Comparison of ENCODE assay signal across 1 cellular context in the genomic region with DNA sequence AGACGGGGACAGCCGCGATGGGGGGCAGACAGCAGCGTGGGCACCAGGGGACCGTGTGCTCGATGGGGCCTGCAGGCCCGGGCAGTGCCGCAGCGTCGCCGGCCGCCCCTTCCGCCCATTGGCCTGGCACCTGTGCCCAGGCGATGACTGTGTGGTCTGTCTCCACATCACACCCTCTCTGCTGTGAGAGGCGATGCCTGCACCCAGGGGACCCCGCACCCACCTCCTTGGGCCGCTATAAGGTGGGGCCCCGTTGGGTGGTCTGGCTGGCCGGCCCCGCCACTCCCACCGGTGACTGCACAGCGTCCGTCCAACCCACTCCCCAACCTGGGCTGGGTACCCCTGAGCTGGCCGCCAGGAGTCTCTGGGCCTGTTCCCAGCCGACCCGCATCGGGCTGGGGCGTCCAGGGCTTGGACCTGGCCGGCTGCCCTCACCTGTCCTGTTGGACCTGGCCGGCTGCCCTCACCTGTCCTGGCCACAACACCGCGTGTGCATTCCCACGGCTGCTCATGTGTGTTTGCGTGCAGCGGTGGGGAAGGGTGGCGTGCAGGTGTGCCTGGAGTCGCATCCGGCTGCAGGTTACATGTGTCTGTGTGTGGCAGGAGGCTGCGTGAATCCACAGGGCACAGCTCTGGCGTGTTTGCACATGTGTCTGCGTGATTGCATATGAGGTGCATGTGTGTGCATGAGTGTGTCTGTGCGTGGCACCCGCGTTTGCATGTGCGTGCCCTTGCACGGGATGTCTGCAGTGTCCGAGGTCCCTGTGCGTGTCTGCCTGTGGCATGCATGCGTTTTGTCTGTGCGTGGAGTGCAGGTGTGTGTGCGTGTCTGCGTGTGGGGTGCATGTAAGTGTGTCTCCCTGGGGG.
TF ChIP-seq lines count a peak whose summit lies in the region.

No MANE protein-coding gene starts in this region.

TF ChIP-seq in H1, 55 proteins besides CTCF, POLR2A, EP300 and RAD21:
- TF ChIP-seq, protein P1, sequence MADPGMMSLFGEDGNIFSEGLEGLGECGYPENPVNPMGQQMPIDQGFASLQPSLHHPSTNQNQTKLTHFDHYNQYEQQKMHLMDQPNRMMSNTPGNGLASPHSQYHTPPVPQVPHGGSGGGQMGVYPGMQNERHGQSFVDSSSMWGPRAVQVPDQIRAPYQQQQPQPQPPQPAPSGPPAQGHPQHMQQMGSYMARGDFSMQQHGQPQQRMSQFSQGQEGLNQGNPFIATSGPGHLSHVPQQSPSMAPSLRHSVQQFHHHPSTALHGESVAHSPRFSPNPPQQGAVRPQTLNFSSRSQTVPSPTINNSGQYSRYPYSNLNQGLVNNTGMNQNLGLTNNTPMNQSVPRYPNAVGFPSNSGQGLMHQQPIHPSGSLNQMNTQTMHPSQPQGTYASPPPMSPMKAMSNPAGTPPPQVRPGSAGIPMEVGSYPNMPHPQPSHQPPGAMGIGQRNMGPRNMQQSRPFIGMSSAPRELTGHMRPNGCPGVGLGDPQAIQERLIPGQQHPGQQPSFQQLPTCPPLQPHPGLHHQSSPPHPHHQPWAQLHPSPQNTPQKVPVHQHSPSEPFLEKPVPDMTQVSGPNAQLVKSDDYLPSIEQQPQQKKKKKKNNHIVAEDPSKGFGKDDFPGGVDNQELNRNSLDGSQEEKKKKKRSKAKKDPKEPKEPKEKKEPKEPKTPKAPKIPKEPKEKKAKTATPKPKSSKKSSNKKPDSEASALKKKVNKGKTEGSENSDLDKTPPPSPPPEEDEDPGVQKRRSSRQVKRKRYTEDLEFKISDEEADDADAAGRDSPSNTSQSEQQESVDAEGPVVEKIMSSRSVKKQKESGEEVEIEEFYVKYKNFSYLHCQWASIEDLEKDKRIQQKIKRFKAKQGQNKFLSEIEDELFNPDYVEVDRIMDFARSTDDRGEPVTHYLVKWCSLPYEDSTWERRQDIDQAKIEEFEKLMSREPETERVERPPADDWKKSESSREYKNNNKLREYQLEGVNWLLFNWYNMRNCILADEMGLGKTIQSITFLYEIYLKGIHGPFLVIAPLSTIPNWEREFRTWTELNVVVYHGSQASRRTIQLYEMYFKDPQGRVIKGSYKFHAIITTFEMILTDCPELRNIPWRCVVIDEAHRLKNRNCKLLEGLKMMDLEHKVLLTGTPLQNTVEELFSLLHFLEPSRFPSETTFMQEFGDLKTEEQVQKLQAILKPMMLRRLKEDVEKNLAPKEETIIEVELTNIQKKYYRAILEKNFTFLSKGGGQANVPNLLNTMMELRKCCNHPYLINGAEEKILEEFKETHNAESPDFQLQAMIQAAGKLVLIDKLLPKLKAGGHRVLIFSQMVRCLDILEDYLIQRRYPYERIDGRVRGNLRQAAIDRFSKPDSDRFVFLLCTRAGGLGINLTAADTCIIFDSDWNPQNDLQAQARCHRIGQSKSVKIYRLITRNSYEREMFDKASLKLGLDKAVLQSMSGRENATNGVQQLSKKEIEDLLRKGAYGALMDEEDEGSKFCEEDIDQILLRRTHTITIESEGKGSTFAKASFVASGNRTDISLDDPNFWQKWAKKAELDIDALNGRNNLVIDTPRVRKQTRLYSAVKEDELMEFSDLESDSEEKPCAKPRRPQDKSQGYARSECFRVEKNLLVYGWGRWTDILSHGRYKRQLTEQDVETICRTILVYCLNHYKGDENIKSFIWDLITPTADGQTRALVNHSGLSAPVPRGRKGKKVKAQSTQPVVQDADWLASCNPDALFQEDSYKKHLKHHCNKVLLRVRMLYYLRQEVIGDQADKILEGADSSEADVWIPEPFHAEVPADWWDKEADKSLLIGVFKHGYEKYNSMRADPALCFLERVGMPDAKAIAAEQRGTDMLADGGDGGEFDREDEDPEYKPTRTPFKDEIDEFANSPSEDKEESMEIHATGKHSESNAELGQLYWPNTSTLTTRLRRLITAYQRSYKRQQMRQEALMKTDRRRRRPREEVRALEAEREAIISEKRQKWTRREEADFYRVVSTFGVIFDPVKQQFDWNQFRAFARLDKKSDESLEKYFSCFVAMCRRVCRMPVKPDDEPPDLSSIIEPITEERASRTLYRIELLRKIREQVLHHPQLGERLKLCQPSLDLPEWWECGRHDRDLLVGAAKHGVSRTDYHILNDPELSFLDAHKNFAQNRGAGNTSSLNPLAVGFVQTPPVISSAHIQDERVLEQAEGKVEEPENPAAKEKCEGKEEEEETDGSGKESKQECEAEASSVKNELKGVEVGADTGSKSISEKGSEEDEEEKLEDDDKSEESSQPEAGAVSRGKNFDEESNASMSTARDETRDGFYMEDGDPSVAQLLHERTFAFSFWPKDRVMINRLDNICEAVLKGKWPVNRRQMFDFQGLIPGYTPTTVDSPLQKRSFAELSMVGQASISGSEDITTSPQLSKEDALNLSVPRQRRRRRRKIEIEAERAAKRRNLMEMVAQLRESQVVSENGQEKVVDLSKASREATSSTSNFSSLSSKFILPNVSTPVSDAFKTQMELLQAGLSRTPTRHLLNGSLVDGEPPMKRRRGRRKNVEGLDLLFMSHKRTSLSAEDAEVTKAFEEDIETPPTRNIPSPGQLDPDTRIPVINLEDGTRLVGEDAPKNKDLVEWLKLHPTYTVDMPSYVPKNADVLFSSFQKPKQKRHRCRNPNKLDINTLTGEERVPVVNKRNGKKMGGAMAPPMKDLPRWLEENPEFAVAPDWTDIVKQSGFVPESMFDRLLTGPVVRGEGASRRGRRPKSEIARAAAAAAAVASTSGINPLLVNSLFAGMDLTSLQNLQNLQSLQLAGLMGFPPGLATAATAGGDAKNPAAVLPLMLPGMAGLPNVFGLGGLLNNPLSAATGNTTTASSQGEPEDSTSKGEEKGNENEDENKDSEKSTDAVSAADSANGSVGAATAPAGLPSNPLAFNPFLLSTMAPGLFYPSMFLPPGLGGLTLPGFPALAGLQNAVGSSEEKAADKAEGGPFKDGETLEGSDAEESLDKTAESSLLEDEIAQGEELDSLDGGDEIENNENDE (IDR thresholded peaks at IDR 0.05; ENCODE audit: insufficient replicate concordance, low read length) = no peak
- TF ChIP-seq BACH1 (IDR thresholded peaks at IDR 0.05; ENCODE audit: low read length) (no peak), RNF2 (IDR thresholded peaks at IDR 0.05; ENCODE audit: borderline replicate concordance, low read depth, low read length, missing control alignments, poor library complexity, severe bottlenecking) (no peak), ASH2L (IDR thresholded peaks at IDR 0.05; ENCODE audit: low read length) (no peak)
